9 cellular contexts compared by ENCODE assay signal in genomic region chr13:99228737-99229691, GRCh38. TPM values are rescaled to one million over a fixed set of nuclear protein-coding genes. Genes with fewer than 3 reads are reported as not detected.
DNase-seq lines count a peak whose midpoint lies in the region; ATAC-seq lines count a peak whose summit lies in the region.
"Had no signal": no experiment of that assay in that cellular context is flagged by ENCODE, and none has a peak within 500 bp of the region (broad histone marks: within the 10 kb centered on the region; RNA-seq: fewer than 3 reads in every experiment).

No MANE protein-coding gene starts in this region.

- H3K36me3 Mint-ChIP-seq in activated T-helper 1 cell treated with anti-CD3 and anti-CD28 coated beads, Interleukin-12 subunit alpha, Interleukin-12 subunit beta, Interleukin-2, Interleukin-4 antibody, amounts not matched to agents 30 ng/mL and 10 ng/mL and 1 ng/mL, durations not matched to agents 14 hours and 24 hours and 36 hours (ENCODE audit: low read depth): peaks cover 20% of the 10 kb centered on the region

- no peak overlapping the region for H3K23ac ChIP-seq in mesenchymal stem cell (ENCODE audit: low read length in 2 of 2)

- H3K9me3 Mint-ChIP-seq in activated T-helper 1 cell treated with anti-CD3 and anti-CD28 coated beads, Interleukin-12 subunit alpha, Interleukin-12 subunit beta, Interleukin-2, Interleukin-4 antibody, amounts not matched to agents 30 ng/mL and 10 ng/mL and 1 ng/mL, durations not matched to agents 14 hours and 24 hours and 36 hours: no peaks in the 10 kb centered on the region

- no peak overlapping the region for H2AK5ac ChIP-seq in mesenchymal stem cell (ENCODE audit: low read length, severe bottlenecking)

- H3K4me3 ChIP-seq in mesenchymal stem cell (ENCODE audit: insufficient read depth in 1 of 2, low read depth in 1 of 2, low read length in 2 of 2): no peak overlapping the region

- peaks cover 63% of the 10 kb centered on the region for H3K4me1 Mint-ChIP-seq in activated T-helper 1 cell treated with anti-CD3 and anti-CD28 coated beads, Interleukin-12 subunit alpha, Interleukin-12 subunit beta, Interleukin-2, Interleukin-4 antibody, amounts not matched to agents 30 ng/mL and 10 ng/mL and 1 ng/mL, durations not matched to agents 14 hours and 24 hours and 36 hours (ENCODE audit: low read depth)

- peak overlapping the region; percentile 65 for H2BK120ac ChIP-seq in mesenchymal stem cell (ENCODE audit: low read depth, low read length)

- H3K27ac Mint-ChIP-seq in activated T-helper 1 cell treated with anti-CD3 and anti-CD28 coated beads, Interleukin-12 subunit alpha, Interleukin-12 subunit beta, Interleukin-2, Interleukin-4 antibody, amounts not matched to agents 30 ng/mL and 10 ng/mL and 1 ng/mL, durations not matched to agents 14 hours and 24 hours and 36 hours: peak overlapping the region; percentile 93

- no peak overlapping the region for H2BK12ac ChIP-seq in mesenchymal stem cell (ENCODE audit: low read length in 2 of 2)

- no peak overlapping the region for H2BK5ac ChIP-seq in mesenchymal stem cell (ENCODE audit: low read depth, low read length, poor library complexity, severe bottlenecking)

- no peaks in the 10 kb centered on the region for H3K9me3 ChIP-seq in mesenchymal stem cell (ENCODE audit: control insufficient read depth, low read length)

- ATAC-seq in GM21447 (IDR thresholded peaks at IDR 0.05; ENCODE audit: unreplicated experiment) (peak; percentile 92), HG03575 (IDR thresholded peaks at IDR 0.05; ENCODE audit: extremely low read depth, insufficient number of reproducible peaks, low FRiP score, unreplicated experiment) (peak; percentile 86)

- H3K18ac ChIP-seq in mesenchymal stem cell (ENCODE audit: low read depth in 1 of 2, low read length in 2 of 2): peak overlapping the region; percentile 10 to 29

- H3K4ac ChIP-seq in mesenchymal stem cell (ENCODE audit: low read depth in 1 of 2, low read length in 2 of 2): no peak overlapping the region

- H4K8ac ChIP-seq in mesenchymal stem cell (ENCODE audit: low read length): no peak overlapping the region

- H3K27me3 Mint-ChIP-seq in activated T-helper 1 cell treated with anti-CD3 and anti-CD28 coated beads, Interleukin-12 subunit alpha, Interleukin-12 subunit beta, Interleukin-2, Interleukin-4 antibody, amounts not matched to agents 30 ng/mL and 10 ng/mL and 1 ng/mL, durations not matched to agents 14 hours and 24 hours and 36 hours (ENCODE audit: insufficient read depth): peaks cover 2% of the 10 kb centered on the region

- peak overlapping the region; percentile 27 for H3K4me2 ChIP-seq in mesenchymal stem cell (ENCODE audit: low read length, poor library complexity, severe bottlenecking)

- no peak overlapping the region for H3K9ac ChIP-seq in mesenchymal stem cell (ENCODE audit: low read length)

- peaks cover 15% of the 10 kb centered on the region for H3K79me1 ChIP-seq in mesenchymal stem cell (replicated peaks; ENCODE audit: low read length, poor library complexity, severe bottlenecking)

- H3K4me3 Mint-ChIP-seq in activated T-helper 1 cell treated with anti-CD3 and anti-CD28 coated beads, Interleukin-12 subunit alpha, Interleukin-12 subunit beta, Interleukin-2, Interleukin-4 antibody, amounts not matched to agents 30 ng/mL and 10 ng/mL and 1 ng/mL, durations not matched to agents 14 hours and 24 hours and 36 hours: peak overlapping the region; percentile 76

- H4K91ac ChIP-seq in mesenchymal stem cell (ENCODE audit: low read length): no peak overlapping the region

- no peak overlapping the region for H2AFZ ChIP-seq in mesenchymal stem cell (ENCODE audit: low read depth, low read length)

- no peak overlapping the region for H2BK15ac ChIP-seq in mesenchymal stem cell (ENCODE audit: low read depth, poor library complexity, severe bottlenecking)

- no peak overlapping the region for H3K14ac ChIP-seq in mesenchymal stem cell (ENCODE audit: low read length in 2 of 2)

- peak overlapping the region; percentile 63 for H3K27ac ChIP-seq in mesenchymal stem cell (ENCODE audit: low read length, poor library complexity, severe bottlenecking)
- H3K27ac ChIP-seq: VCaP had no signal

- WGBS in mesenchymal stem cell: 30% methylated on average over 13 of the region's 13 CpGs

- peaks cover 0 to 3% of the 10 kb centered on the region in 2 experiments for H3K36me3 ChIP-seq in mesenchymal stem cell (ENCODE audit: control insufficient read depth in 1 of 2, insufficient read depth in 2 of 2, low read depth in 1 of 2, low read length in 2 of 2)

- H3K4me1 ChIP-seq in mesenchymal stem cell (ENCODE audit: control insufficient read depth, insufficient read depth, low read depth, low read length): peaks cover 13% of the 10 kb centered on the region

- intact Hi-C loops in activated T-helper 1 cell treated with anti-CD3 and anti-CD28 coated beads, Interleukin-12 subunit alpha, Interleukin-12 subunit beta, Interleukin-2, Interleukin-4 antibody, amounts not matched to agents 30 ng/mL and 10 ng/mL and 1 ng/mL, durations not matched to agents 14 hours and 24 hours and 36 hours (cut with micrococcal nuclease): loop anchor here (1.0 kb wide), 6 partner anchors 9 to 203 kb away; partner anchors contain the start of gene GPR18

- no peaks in the 10 kb centered on the region for H3K27me3 ChIP-seq in mesenchymal stem cell (ENCODE audit: control insufficient read depth in 1 of 2, insufficient read depth in 1 of 2, low read length in 2 of 2)

- DNase-seq in GM04504 (ENCODE audit: low read depth) (peak; percentile 70), mesenchymal stem cell (peak; percentile 87), DMS153 (lab: John Stamatoyannopoulos, UW) (no peak), DMS79 treated with DMSO at 0.1 percent for 48 hours (lab: John Stamatoyannopoulos, UW) (no peak), NCI-H2029 (lab: John Stamatoyannopoulos, UW) (no peak)
- no peak for DNase-seq in activated T-helper 1 cell treated with anti-CD3 and anti-CD28 coated beads, Interleukin-12 subunit alpha, Interleukin-12 subunit beta, Interleukin-2, Interleukin-4 antibody, amounts not matched to agents 30 ng/mL and 10 ng/mL and 1 ng/mL, durations not matched to agents 14 hours and 24 hours and 36 hours (ENCODE audit: low spot score)

RNA-seq across cellular contexts. Expression of gene UBAC2, which starts 28.4 kb away (rescaled TPM):
- total RNA-seq in activated T-helper 1 cell treated with anti-CD3 and anti-CD28 coated beads, Interleukin-12 subunit alpha, Interleukin-12 subunit beta, Interleukin-2, Interleukin-4 antibody, amounts not matched to agents 30 ng/mL and 10 ng/mL and 1 ng/mL, durations not matched to agents 14 hours and 24 hours and 36 hours: 52.1 and 56.3 TPM in 2 replicates
- polyA plus RNA-seq in mesenchymal stem cell (2013, experiment 1 of 2): 41.9 TPM
- polyA plus RNA-seq in mesenchymal stem cell (2013, experiment 2 of 2): 42.1 TPM

RNA-seq across cellular contexts. Expression of gene GPR18, which starts 29.2 kb away (rescaled TPM):
- total RNA-seq in activated T-helper 1 cell treated with anti-CD3 and anti-CD28 coated beads, Interleukin-12 subunit alpha, Interleukin-12 subunit beta, Interleukin-2, Interleukin-4 antibody, amounts not matched to agents 30 ng/mL and 10 ng/mL and 1 ng/mL, durations not matched to agents 14 hours and 24 hours and 36 hours: 12.0 and 15.9 TPM in 2 replicates
- polyA plus RNA-seq in mesenchymal stem cell (2013, experiment 1 of 2): 0.03 TPM
- polyA plus RNA-seq in mesenchymal stem cell (2013, experiment 2 of 2): not detected

Comparison
In these comparisons a context has a peak if more than half of its experiments do, and no peak if none do; other contexts are left out.
1. DNase-seq: peak in GM04504 (single experiment) and mesenchymal stem cell (single experiment); none in activated T-helper 1 cell treated with anti-CD3 and anti-CD28 coated beads, Interleukin-12 subunit alpha, Interleukin-12 subunit beta, Interleukin-2, Interleukin-4 antibody, amounts not matched to agents 30 ng/mL and 10 ng/mL and 1 ng/mL, durations not matched to agents 14 hours and 24 hours and 36 hours (single experiment), DMS153 (single experiment), DMS79 treated with DMSO at 0.1 percent for 48 hours (single experiment) and NCI-H2029 (single experiment).